ENCODE assay signal across 8 cellular contexts in the genomic region with DNA sequence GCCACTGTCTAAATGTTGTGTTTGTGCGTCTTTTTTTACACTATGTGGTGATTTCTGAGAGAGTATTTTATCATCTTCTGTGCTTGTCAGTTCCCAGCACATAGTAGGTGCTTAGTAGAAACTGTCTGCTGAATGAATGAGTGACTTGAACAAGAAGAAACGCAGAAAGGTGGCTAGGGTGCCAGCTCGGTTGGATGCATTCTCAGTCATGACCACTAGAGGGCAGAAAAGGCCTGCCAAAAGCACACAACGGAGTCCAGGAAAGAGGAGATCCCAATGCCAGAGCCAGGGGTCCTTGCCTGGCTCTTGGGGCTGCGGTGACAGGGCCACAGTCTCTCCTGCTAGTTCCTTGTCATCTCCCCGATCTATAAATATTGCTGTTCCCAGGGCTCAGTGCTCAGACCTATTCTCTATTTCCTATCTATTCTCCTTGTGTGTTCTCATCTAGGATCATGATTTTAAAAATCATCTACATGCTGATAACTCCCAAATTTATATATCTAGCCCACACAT. TPM values are rescaled to one million over a fixed set of nuclear protein-coding genes. Genes with fewer than 3 reads are reported as not detected.
DNase-seq lines count a peak whose midpoint lies in the region; ATAC-seq and TF ChIP-seq lines count a peak whose summit lies in the region.

No MANE protein-coding gene starts in this region.

- no peaks in the 10 kb centered on the region for H3K4me1 Mint-ChIP-seq in natural killer cell treated with Interleukin-12 subunit alpha and Interleukin-12 subunit beta and Interleukin-15 and Interleukin-18, amount 100 ng/mL, for 72 hours (ENCODE audit: low read depth in 2 of 2)
- peaks cover 13% of the 10 kb centered on the region for H3K4me1 Mint-ChIP-seq in stimulated activated memory B cell treated with anti-CD40 and anti-IgM and Interleukin-4, amounts not matched to agents 10 μg/mL and 1 μg/mL and 100 μg/mL, for 72 hours

- ATAC-seq in natural killer cell treated with Interleukin-12 subunit alpha and Interleukin-12 subunit beta and Interleukin-15 and Interleukin-18, amount 100 ng/mL, for 72 hours: peak in 1 of 2 donors; percentile 53
- no peak for ATAC-seq in stimulated activated memory B cell treated with anti-CD40 and anti-IgM and Interleukin-4, amounts not matched to agents 10 μg/mL and 1 μg/mL and 100 μg/mL, for 72 hours
- no peak for ATAC-seq in HG03039 (IDR thresholded peaks at IDR 0.05; ENCODE audit: unreplicated experiment)

- DNase-seq in BE2C (peak; percentile 75), HFF-Myc (ENCODE audit: extremely low read depth, low read depth) (peak; percentile 11), NOMO-1 treated with dmso at 0.1 percent for 144 hours (lab: John Stamatoyannopoulos, UW; ENCODE audit: unreplicated experiment) (peak; percentile 39), epithelial cell of esophagus (ENCODE audit: low read depth) (peak; percentile 61)
- peak; percentile 33 for DNase-seq in activated CD8-positive, alpha-beta memory T cell treated with anti-CD3 and anti-CD28 coated beads, Interleukin-2, amount 50 U/mL, for 24 hours (ENCODE audit: extremely low read depth)
- DNase-seq in natural killer cell treated with Interleukin-12 subunit alpha and Interleukin-12 subunit beta and Interleukin-15 and Interleukin-18, amount 100 ng/mL, for 72 hours (ENCODE audit: low spot score): peak; percentile 72

- no peak overlapping the region for H3K4me3 ChIP-seq in BE2C (ENCODE audit: low read depth, low read length)
- no peak overlapping the region for H3K4me3 ChIP-seq in HFF-Myc (replicated peaks; ENCODE audit: low read depth, low read length)
- no peak overlapping the region for H3K4me3 ChIP-seq in epithelial cell of esophagus (ENCODE audit: low read length)

- H3K36me3 ChIP-seq in BE2C: no peaks in the 10 kb centered on the region

- no peaks in the 10 kb centered on the region for H3K9me3 ChIP-seq in BE2C

- H3K9me3 Mint-ChIP-seq in natural killer cell treated with Interleukin-12 subunit alpha and Interleukin-12 subunit beta and Interleukin-15 and Interleukin-18, amount 100 ng/mL, for 72 hours: no peaks in the 10 kb centered on the region
- no peaks in the 10 kb centered on the region for H3K9me3 Mint-ChIP-seq in stimulated activated memory B cell treated with anti-CD40 and anti-IgM and Interleukin-4, amounts not matched to agents 10 μg/mL and 1 μg/mL and 100 μg/mL, for 72 hours

- no peaks in the 10 kb centered on the region for H3K4me1 ChIP-seq in BE2C

- TF ChIP-seq CTCF in BE2C (IDR thresholded peaks at IDR 0.05; ENCODE audit: low read depth, low read length) (peak; percentile 96), HFF-Myc (IDR thresholded peaks at IDR 0.05; ENCODE audit: low read depth, low read length, missing control alignments) (peak; percentile 95), epithelial cell of esophagus (IDR thresholded peaks at IDR 0.05; ENCODE audit: insufficient read depth, low read depth, low read length, missing control alignments) (peak; percentile 96)

- H3K27me3 Mint-ChIP-seq in natural killer cell treated with Interleukin-12 subunit alpha and Interleukin-12 subunit beta and Interleukin-15 and Interleukin-18, amount 100 ng/mL, for 72 hours: peaks cover 34 to 38% of the 10 kb centered on the region in 2 donors
- H3K27me3 Mint-ChIP-seq in stimulated activated memory B cell treated with anti-CD40 and anti-IgM and Interleukin-4, amounts not matched to agents 10 μg/mL and 1 μg/mL and 100 μg/mL, for 72 hours: peaks cover 43% of the 10 kb centered on the region

- no peak overlapping the region for H3K4me3 Mint-ChIP-seq in natural killer cell treated with Interleukin-12 subunit alpha and Interleukin-12 subunit beta and Interleukin-15 and Interleukin-18, amount 100 ng/mL, for 72 hours
- no peak overlapping the region for H3K4me3 Mint-ChIP-seq in stimulated activated memory B cell treated with anti-CD40 and anti-IgM and Interleukin-4, amounts not matched to agents 10 μg/mL and 1 μg/mL and 100 μg/mL, for 72 hours

- no peaks in the 10 kb centered on the region for H3K36me3 Mint-ChIP-seq in natural killer cell treated with Interleukin-12 subunit alpha and Interleukin-12 subunit beta and Interleukin-15 and Interleukin-18, amount 100 ng/mL, for 72 hours
- no peaks in the 10 kb centered on the region for H3K36me3 Mint-ChIP-seq in stimulated activated memory B cell treated with anti-CD40 and anti-IgM and Interleukin-4, amounts not matched to agents 10 μg/mL and 1 μg/mL and 100 μg/mL, for 72 hours

- no peak overlapping the region for H3K27ac Mint-ChIP-seq in natural killer cell treated with Interleukin-12 subunit alpha and Interleukin-12 subunit beta and Interleukin-15 and Interleukin-18, amount 100 ng/mL, for 72 hours
- peak overlapping the region; percentile 55 for H3K27ac Mint-ChIP-seq in stimulated activated memory B cell treated with anti-CD40 and anti-IgM and Interleukin-4, amounts not matched to agents 10 μg/mL and 1 μg/mL and 100 μg/mL, for 72 hours

- H3K27me3 ChIP-seq in BE2C: peaks cover 13% of the 10 kb centered on the region

RNA-seq across cellular contexts. Expression of gene CCL1, which starts 57.3 kb away (rescaled TPM):
- polyA plus RNA-seq in BE2C (2012; ENCODE audit: insufficient read depth, insufficient read length, low read depth): 0.77 TPM
- total RNA-seq in natural killer cell treated with Interleukin-12 subunit alpha and Interleukin-12 subunit beta and Interleukin-15 and Interleukin-18, amount 100 ng/mL, for 72 hours: 1 to 10 TPM; 3.5 to 4.8 TPM

Comparison
In these comparisons a context has a peak if more than half of its experiments do, and no peak if none do; other contexts are left out.
1. DNase-seq: peak in every context shown above with its lines; median percentile 75 in BE2C; 72 in natural killer cell treated with Interleukin-12 subunit alpha and Interleukin-12 subunit beta and Interleukin-15 and Interleukin-18, amount 100 ng/mL, for 72 hours; 61 in epithelial cell of esophagus; 39 in NOMO-1 treated with dmso at 0.1 percent for 144 hours; 33 in activated CD8-positive, alpha-beta memory T cell treated with anti-CD3 and anti-CD28 coated beads, Interleukin-2, amount 50 U/mL, for 24 hours; 11 in HFF-Myc.